In genomic region chr17:49195746-49196145, GRCh38 we compare ENCODE assay signal across 17 cellular contexts. TPM values are rescaled to one million over a fixed set of nuclear protein-coding genes. Genes with fewer than 3 reads are reported as not detected.
"Had no signal": no experiment of that assay in that cellular context is flagged by ENCODE, and none has a peak within 500 bp of the region (broad histone marks: within the 10 kb centered on the region; RNA-seq: fewer than 3 reads in every experiment).

No MANE protein-coding gene starts in this region.

- H3K36me3 ChIP-seq: adrenal gland, gastrocnemius medialis, heart left ventricle, ovary, sigmoid colon, spleen, thoracic aorta, upper lobe of right lung had no signal

- H3K4me3 ChIP-seq: adrenal gland, gastrocnemius medialis, heart left ventricle, lung, ovary, sigmoid colon, SK-N-MC, spleen, thoracic aorta, upper lobe of right lung had no signal

- H3K4me1 ChIP-seq: upper lobe of right lung had no signal

- H3K27me3 ChIP-seq: adrenal gland, gastrocnemius medialis, heart left ventricle, ovary, sigmoid colon, spleen, upper lobe of right lung had no signal

- ATAC-seq: gastrocnemius medialis, heart left ventricle, upper lobe of right lung had no signal

- H3K36me3 Mint-ChIP-seq: mesothelial cell of epicardium had no signal

- H3K9me3 ChIP-seq: adrenal gland, gastrocnemius medialis, heart left ventricle, ovary, sigmoid colon, spleen, thoracic aorta, upper lobe of right lung had no signal

- DNase-seq: activated CD4-positive, CD25-positive, alpha-beta regulatory T cell treated with anti-CD3 and anti-CD28 coated beads, Interleukin-2, amount 50 U/mL, for 72 hours; activated gamma-delta T cell treated with Interleukin-2 at 50 U/mL for 16 hours; erythroblast; gastrocnemius medialis; heart left ventricle; ovary; sigmoid colon; spleen; T-helper 9 cell; upper lobe of right lung had no signal

- H3K4me3 Mint-ChIP-seq: mesothelial cell of epicardium had no signal

- H3K9me3 Mint-ChIP-seq: mesothelial cell of epicardium had no signal

- H3K27ac ChIP-seq: adrenal gland, gastrocnemius medialis, ovary, sigmoid colon, thoracic aorta, upper lobe of right lung had no signal

- H3K27ac Mint-ChIP-seq: mesothelial cell of epicardium had no signal

RNA-seq across cellular contexts. Expression of gene GNGT2, which starts 14.6 kb away (rescaled TPM):
- total RNA-seq: gastrocnemius medialis, mesothelial cell of epicardium, myocyte had no signal

RNA-seq across cellular contexts. Expression of gene ABI3, which starts 14.8 kb away (rescaled TPM):
- total RNA-seq: myocyte had no signal

RNA-seq across cellular contexts. Expression of gene PHOSPHO1, which starts 34.8 kb away (rescaled TPM):
- total RNA-seq: activated CD8-positive, alpha-beta memory T cell treated with anti-CD3 and anti-CD28 coated beads for 36 hours; sigmoid colon had no signal
